Comparison of ENCODE assay signal across 10 cellular contexts in the genomic region with DNA sequence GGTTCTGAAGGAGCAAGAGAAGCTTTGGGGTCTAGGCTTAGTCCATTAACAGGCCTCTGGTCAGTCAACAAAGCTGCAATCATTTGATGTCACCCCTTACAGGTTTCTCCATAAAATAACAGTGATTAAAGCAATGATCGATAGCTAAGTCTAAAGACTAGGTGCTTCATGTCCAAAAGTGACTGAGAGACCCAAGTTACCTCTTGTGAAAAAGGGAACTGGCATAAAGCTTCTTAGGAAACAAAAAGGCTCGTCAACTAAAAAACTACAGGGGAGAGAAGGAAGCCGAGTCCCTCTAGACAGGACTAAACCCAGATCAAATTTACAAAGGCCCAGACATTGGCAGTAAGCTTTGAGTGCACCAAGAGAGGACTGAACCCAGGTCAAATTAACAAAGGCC. TPM values are rescaled to one million over a fixed set of nuclear protein-coding genes. Genes with fewer than 3 reads are reported as not detected.
DNase-seq lines count a peak whose midpoint lies in the region; ATAC-seq and TF ChIP-seq lines count a peak whose summit lies in the region.
"Had no signal": no experiment of that assay in that cellular context is flagged by ENCODE, and none has a peak within 500 bp of the region (broad histone marks: within the 10 kb centered on the region; RNA-seq: fewer than 3 reads in every experiment).

No MANE protein-coding gene starts in this region.

- no peak overlapping the region for H3K23ac ChIP-seq in trophoblast cell (ENCODE audit: low read length)

- no peak overlapping the region for H3K4me2 ChIP-seq in trophoblast cell (ENCODE audit: low read length)
- H3K4me2 ChIP-seq in smooth muscle cell: no peak overlapping the region

- no peak overlapping the region for H2BK12ac ChIP-seq in trophoblast cell (ENCODE audit: low read length)

- peaks cover 6 to 9% of the 10 kb centered on the region in 2 experiments for H3K36me3 ChIP-seq in trophoblast cell (ENCODE audit: control insufficient read depth in 1 of 2, insufficient read depth in 2 of 2, low read length in 2 of 2)
- no peaks in the 10 kb centered on the region for H3K36me3 ChIP-seq in smooth muscle cell (ENCODE audit: low read depth)

- H3K27ac ChIP-seq in trophoblast cell (ENCODE audit: low read depth, low read length) (no peak overlapping the region), smooth muscle cell (ENCODE audit: low read depth) (no peak overlapping the region)

- DNase-seq in activated naive CD8-positive, alpha-beta T cell treated with anti-CD3 and anti-CD28 coated beads, Interleukin-2, amount 50 U/mL, for 24 hours: no peak
- DNase-seq in KBM-7 (peak; percentile 32), trophoblast cell (no peak), smooth muscle cell (lab: John Stamatoyannopoulos, UW; ENCODE audit: unreplicated experiment) (no peak), nucleus accumbens (lab: John Stamatoyannopoulos, UW) (no peak)
- DNase-seq: NCI-H1694; stimulated activated CD4-positive, alpha-beta T cell treated with anti-CD3 and anti-CD28 coated beads, Interleukin-1b, Interleukin-23, amount 100 ng/mL, for 48 hours had no signal

- peaks cover 6% of the 10 kb centered on the region for H3F3A ChIP-seq in smooth muscle cell (ENCODE audit: low read depth)

- ATAC-seq in activated naive CD8-positive, alpha-beta T cell treated with anti-CD3 and anti-CD28 coated beads, Interleukin-2, amount 50 U/mL, for 24 hours: no peak
- ATAC-seq in stimulated activated memory B cell treated with anti-CD40 and anti-IgM and Interleukin-4, amounts not matched to agents 10 μg/mL and 1 μg/mL and 100 μg/mL, for 72 hours: no peak

- H3K18ac ChIP-seq in trophoblast cell (ENCODE audit: low read length): no peak overlapping the region

- peaks cover 59% of the 10 kb centered on the region for H3K4me1 Mint-ChIP-seq in activated naive CD8-positive, alpha-beta T cell (ENCODE audit: low read depth)
- peaks cover 37% of the 10 kb centered on the region for H3K4me1 Mint-ChIP-seq in activated naive CD8-positive, alpha-beta T cell treated with anti-CD3 and anti-CD28 coated beads, Interleukin-2, amount 50 U/mL, for 24 hours
- H3K4me1 Mint-ChIP-seq in brain: peaks cover 81% of the 10 kb centered on the region
- H3K4me1 Mint-ChIP-seq in stimulated activated memory B cell treated with anti-CD40 and anti-IgM and Interleukin-4, amounts not matched to agents 10 μg/mL and 1 μg/mL and 100 μg/mL, for 72 hours: peaks cover 58% of the 10 kb centered on the region

- H3K4me3 ChIP-seq in trophoblast cell (ENCODE audit: low read depth, low read length): no peak overlapping the region
- no peak overlapping the region for H3K4me3 ChIP-seq in smooth muscle cell

- H3K14ac ChIP-seq in trophoblast cell (ENCODE audit: low read length): no peak overlapping the region

- no peak overlapping the region for H3K27ac Mint-ChIP-seq in activated naive CD8-positive, alpha-beta T cell
- H3K27ac Mint-ChIP-seq in activated naive CD8-positive, alpha-beta T cell treated with anti-CD3 and anti-CD28 coated beads, Interleukin-2, amount 50 U/mL, for 24 hours: no peak overlapping the region
- peak overlapping the region in 4 of 5 experiments; percentile 14 to 96 (median 82) for H3K27ac Mint-ChIP-seq in brain
- H3K27ac Mint-ChIP-seq in stimulated activated memory B cell treated with anti-CD40 and anti-IgM and Interleukin-4, amounts not matched to agents 10 μg/mL and 1 μg/mL and 100 μg/mL, for 72 hours: no peak overlapping the region

- H2AK5ac ChIP-seq in trophoblast cell (ENCODE audit: low read length): no peak overlapping the region

- peaks cover 74% of the 10 kb centered on the region for H4K20me1 ChIP-seq in smooth muscle cell (ENCODE audit: low read depth)

- H3K9ac ChIP-seq in trophoblast cell (ENCODE audit: low read length) (no peak overlapping the region), smooth muscle cell (ENCODE audit: low read depth) (no peak overlapping the region)

- H3K79me1 ChIP-seq in trophoblast cell (ENCODE audit: low read length): peaks cover 18% of the 10 kb centered on the region

- peaks cover 19 to 20% of the 10 kb centered on the region in 2 experiments for H3K4me1 ChIP-seq in trophoblast cell (ENCODE audit: control insufficient read depth in 1 of 2, insufficient read depth in 2 of 2, low read length in 2 of 2)
- H3K4me1 ChIP-seq in smooth muscle cell (ENCODE audit: low read depth): peaks cover 37% of the 10 kb centered on the region

- no peak overlapping the region for H4K8ac ChIP-seq in trophoblast cell (ENCODE audit: low read depth, low read length)

- H2BK120ac ChIP-seq in trophoblast cell (ENCODE audit: insufficient read depth, low read length, poor library complexity): no peak overlapping the region

- H2AFZ ChIP-seq in trophoblast cell (ENCODE audit: insufficient read depth, low read length, poor library complexity) (no peak overlapping the region), smooth muscle cell (ENCODE audit: low read depth) (no peak overlapping the region)

- peaks cover 3% of the 10 kb centered on the region for H3K36me3 Mint-ChIP-seq in activated naive CD8-positive, alpha-beta T cell
- peaks cover 10% of the 10 kb centered on the region for H3K36me3 Mint-ChIP-seq in activated naive CD8-positive, alpha-beta T cell treated with anti-CD3 and anti-CD28 coated beads, Interleukin-2, amount 50 U/mL, for 24 hours (ENCODE audit: low read depth)
- H3K36me3 Mint-ChIP-seq in brain: peaks cover 6% of the 10 kb centered on the region
- H3K36me3 Mint-ChIP-seq in stimulated activated memory B cell treated with anti-CD40 and anti-IgM and Interleukin-4, amounts not matched to agents 10 μg/mL and 1 μg/mL and 100 μg/mL, for 72 hours: peaks cover 4% of the 10 kb centered on the region

- H3K4ac ChIP-seq in trophoblast cell (ENCODE audit: low read depth, low read length): peak overlapping the region; percentile 74

- H3K79me2 ChIP-seq in trophoblast cell (ENCODE audit: control insufficient read depth, insufficient read depth, low read length, poor library complexity): peaks cover 37% of the 10 kb centered on the region
- peaks cover 81% of the 10 kb centered on the region for H3K79me2 ChIP-seq in smooth muscle cell (ENCODE audit: low read depth)

- TF ChIP-seq CTCF in brain (conservative IDR thresholded peaks at IDR 0.05): no peak
- no peak for TF ChIP-seq CTCF in smooth muscle cell (IDR thresholded peaks at IDR 0.05; ENCODE audit: borderline replicate concordance, insufficient read depth, poor library complexity, severe bottlenecking)

- H2BK5ac ChIP-seq in trophoblast cell (ENCODE audit: low read depth, low read length, poor library complexity): peak overlapping the region; percentile 23

- no peaks in the 10 kb centered on the region for H3K9me3 Mint-ChIP-seq in activated naive CD8-positive, alpha-beta T cell (ENCODE audit: low read depth)
- H3K9me3 Mint-ChIP-seq in activated naive CD8-positive, alpha-beta T cell treated with anti-CD3 and anti-CD28 coated beads, Interleukin-2, amount 50 U/mL, for 24 hours: no peaks in the 10 kb centered on the region
- no peaks in the 10 kb centered on the region for H3K9me3 Mint-ChIP-seq in brain
- H3K9me3 Mint-ChIP-seq in stimulated activated memory B cell treated with anti-CD40 and anti-IgM and Interleukin-4, amounts not matched to agents 10 μg/mL and 1 μg/mL and 100 μg/mL, for 72 hours: no peaks in the 10 kb centered on the region

- H4K12ac ChIP-seq in trophoblast cell (ENCODE audit: low read depth, low read length): no peak overlapping the region

- no CpG with 5 or more reads among the region's 3 CpGs for WGBS in trophoblast cell (ENCODE audit: extremely low coverage, insufficient coverage, insufficient read length)
- 94% methylated on average over 3 of the region's 3 CpGs for WGBS in smooth muscle cell (ENCODE audit: low lambda C conversion rate)

- no peaks in the 10 kb centered on the region for H3K27me3 Mint-ChIP-seq in activated naive CD8-positive, alpha-beta T cell
- H3K27me3 Mint-ChIP-seq in activated naive CD8-positive, alpha-beta T cell treated with anti-CD3 and anti-CD28 coated beads, Interleukin-2, amount 50 U/mL, for 24 hours: no peaks in the 10 kb centered on the region
- H3K27me3 Mint-ChIP-seq in brain: peaks cover 6% of the 10 kb centered on the region
- H3K27me3 Mint-ChIP-seq in stimulated activated memory B cell treated with anti-CD40 and anti-IgM and Interleukin-4, amounts not matched to agents 10 μg/mL and 1 μg/mL and 100 μg/mL, for 72 hours: no peaks in the 10 kb centered on the region

- H3K4me3 Mint-ChIP-seq in activated naive CD8-positive, alpha-beta T cell: peak overlapping the region; percentile 95
- H3K4me3 Mint-ChIP-seq in activated naive CD8-positive, alpha-beta T cell treated with anti-CD3 and anti-CD28 coated beads, Interleukin-2, amount 50 U/mL, for 24 hours: no peak overlapping the region
- peak overlapping the region; percentile 88 to 97 (median 92) for H3K4me3 Mint-ChIP-seq in brain
- H3K4me3 Mint-ChIP-seq in stimulated activated memory B cell treated with anti-CD40 and anti-IgM and Interleukin-4, amounts not matched to agents 10 μg/mL and 1 μg/mL and 100 μg/mL, for 72 hours: no peak overlapping the region

- in situ Hi-C loops in KBM-7 (cut with MboI; ENCODE audit: low pct_unique_long_range_greater_than_20kb, low sequenced_read_pairs): no loop called here

- H3K27me3 ChIP-seq in trophoblast cell (ENCODE audit: insufficient read depth, low read length) (no peaks in the 10 kb centered on the region), smooth muscle cell (ENCODE audit: low read depth) (no peaks in the 10 kb centered on the region)

- H4K91ac ChIP-seq in trophoblast cell (ENCODE audit: low read depth, low read length): no peak overlapping the region

- H3K9me3 ChIP-seq in trophoblast cell (ENCODE audit: insufficient read depth, low read depth, low read length): no peaks in the 10 kb centered on the region
- no peaks in the 10 kb centered on the region for H3K9me3 ChIP-seq in smooth muscle cell (replicated peaks; ENCODE audit: low read depth)

RNA-seq across cellular contexts. Expression of gene DCUN1D2, which starts 2.2 kb away (rescaled TPM):
- 16.0 TPM for polyA plus RNA-seq in brain (ENCODE audit: insufficient read depth, low read depth, low replicate concordance)
- polyA plus RNA-seq in trophoblast cell (2013): 15.9 and 16.7 TPM in 2 replicates
- total RNA-seq in smooth muscle cell: 6.3 and 10.6 TPM in 2 replicates
- 9.4 and 10.8 TPM in 2 replicates for polyA plus RNA-seq in smooth muscle cell

RNA-seq across cellular contexts. Expression of gene ADPRHL1, which starts 35.0 kb away (rescaled TPM):
- polyA plus RNA-seq in brain (ENCODE audit: insufficient read depth, low read depth, low replicate concordance) (133 TPM), smooth muscle cell (1.1 and 1.2 TPM in 2 replicates)
- polyA plus RNA-seq in trophoblast cell (2013): 1.4 TPM in 2 replicates
- total RNA-seq in smooth muscle cell: 0.18 and 0.99 TPM in 2 replicates

Comparison
In these comparisons a context has a peak if more than half of its experiments do, and no peak if none do; other contexts are left out.
1. H3K4me3 Mint-ChIP-seq: peak in activated naive CD8-positive, alpha-beta T cell (single experiment) and brain (5 of 5); none in activated naive CD8-positive, alpha-beta T cell treated with anti-CD3 and anti-CD28 coated beads, Interleukin-2, amount 50 U/mL, for 24 hours (single experiment) and stimulated activated memory B cell treated with anti-CD40 and anti-IgM and Interleukin-4, amounts not matched to agents 10 μg/mL and 1 μg/mL and 100 μg/mL, for 72 hours (single experiment).
2. H3K27ac Mint-ChIP-seq: peak in brain (4 of 5); none in activated naive CD8-positive, alpha-beta T cell (single experiment), activated naive CD8-positive, alpha-beta T cell treated with anti-CD3 and anti-CD28 coated beads, Interleukin-2, amount 50 U/mL, for 24 hours (single experiment) and stimulated activated memory B cell treated with anti-CD40 and anti-IgM and Interleukin-4, amounts not matched to agents 10 μg/mL and 1 μg/mL and 100 μg/mL, for 72 hours (single experiment).
3. RNA of gene ADPRHL1, which starts 35.0 kb away (polyA plus RNA-seq): 133 TPM in brain (single experiment); 1.1 to 1.2 TPM in smooth muscle cell; every median in the first group is over 10 times any median in the second.